Comparison of ENCODE assay signal across 18 cellular contexts in genomic region chr3:161915283-161915682, GRCh38.
DNase-seq lines count a peak whose midpoint lies in the region; ATAC-seq, FAIRE-seq and TF ChIP-seq lines count a peak whose summit lies in the region.
"Had no signal": no experiment of that assay in that cellular context is flagged by ENCODE, and none has a peak within 500 bp of the region (broad histone marks: within the 10 kb centered on the region; RNA-seq: fewer than 3 reads in every experiment).

No MANE protein-coding gene starts in this region.

- ATAC-seq in HepG2 (peak; percentile 66), right lobe of liver (no peak), Panc1 (peak; percentile 60; the same call in 1 of the 2 replicates)

- TF ChIP-seq CTCF in HepG2 (CRISPR knock-in tag; IDR thresholded peaks at IDR 0.05) (no peak), right lobe of liver (IDR thresholded peaks at IDR 0.05) (no peak), Panc1 (IDR thresholded peaks at IDR 0.05) (no peak), tibial artery (IDR thresholded peaks at IDR 0.05) (no peak)

- intact Hi-C loops in HepG2 (cut with micrococcal nuclease; ENCODE audit: unreplicated experiment) (loop anchor here (2.0 to 10.0 kb wide), 3 partner anchors 60 to 1576 kb away; no protein-coding TSS in a partner anchor), right lobe of liver (cut with DNase I) (no loop called here), Panc1 (cut with micrococcal nuclease; ENCODE audit: unreplicated experiment) (no loop called here), head of caudate nucleus (cut with DNase I) (no loop called here), tibial artery (cut with DNase I; ENCODE audit: low total_unique reads) (no loop called here)

- in situ Hi-C loops in HepG2 (cut with HindIII; ENCODE audit: extremely low pct_ligation_motif_present, low pct_unique_long_range_greater_than_20kb), result no loop called here
- in situ Hi-C loops in Panc1 (cut with HindIII; ENCODE audit: low pct_unique_long_range_greater_than_20kb, low sequenced_read_pairs), result no loop called here

- H3K4me2 ChIP-seq in HepG2 (ENCODE audit: low read depth, low read length), result peak overlapping the region; percentile 46; the same call in 1 of the 2 replicates

- WGBS in HepG2 (ENCODE audit: low lambda C conversion rate), result 2% methylated on average over 4 of the region's 4 CpGs
- 24% methylated on average over 4 of the region's 4 CpGs for WGBS in right lobe of liver (ENCODE audit: insufficient coverage, low coverage, low lambda C conversion rate, missing lambda C conversion rate)

- H3K9me3 ChIP-seq in HepG2 (ENCODE audit: low read length) (no peaks in the 10 kb centered on the region), right lobe of liver (no peaks in the 10 kb centered on the region), Panc1 (ENCODE audit: control insufficient read depth, insufficient read depth, low read depth, low read length) (no peaks in the 10 kb centered on the region), tibial artery (no peaks in the 10 kb centered on the region)
- H3K9me3 ChIP-seq: Caco-2, esophagus squamous epithelium, thyroid gland had no signal

- H3K4me3 ChIP-seq in HepG2 (replicated peaks in 1 of 3; ENCODE audit: insufficient read depth in 1 of 3, low read depth in 2 of 3, low read length in 3 of 3) (peak overlapping the region in 1 of 3 experiments; percentile 1; a peak in 1 of 6 replicates), right lobe of liver (no peak overlapping the region), Panc1 (ENCODE audit: low read depth in 2 of 2, low read length in 2 of 2) (peak overlapping the region in 1 of 2 experiments; percentile 12; a peak in 1 of 4 replicates), tibial artery (no peak overlapping the region)
- H3K4me3 ChIP-seq: esophagus squamous epithelium, left lung, SJSA1, thyroid gland had no signal

- no peak overlapping the region for H3K27ac ChIP-seq in HepG2 (ENCODE audit: extremely low read length, insufficient read depth, low read length)
- H3K27ac ChIP-seq in right lobe of liver, result no peak overlapping the region
- no peak overlapping the region for H3K27ac ChIP-seq in Panc1 (ENCODE audit: low read length)
- H3K27ac ChIP-seq in tibial artery, result no peak overlapping the region
- H3K27ac ChIP-seq: esophagus squamous epithelium, left lung, SJSA1, thyroid gland had no signal

- no peak overlapping the region for H3K9ac ChIP-seq in HepG2 (ENCODE audit: insufficient read depth, low read depth, low read length)

- no peaks in the 10 kb centered on the region for H3K36me3 ChIP-seq in HepG2 (replicated peaks in 1 of 2; ENCODE audit: control insufficient read depth in 1 of 2, insufficient read depth in 2 of 2, low read length in 2 of 2)
- H3K36me3 ChIP-seq in right lobe of liver, result no peaks in the 10 kb centered on the region
- no peaks in the 10 kb centered on the region for H3K36me3 ChIP-seq in Panc1 (ENCODE audit: control insufficient read depth, insufficient read depth, low read length)
- no peaks in the 10 kb centered on the region for H3K36me3 ChIP-seq in tibial artery
- H3K36me3 ChIP-seq: esophagus squamous epithelium, left lung, SJSA1, thyroid gland had no signal

- TF ChIP-seq RAD21 in HepG2 (CRISPR knock-in tag; IDR thresholded peaks at IDR 0.05), result no peak

- no peaks in the 10 kb centered on the region for H3K79me2 ChIP-seq in HepG2 (ENCODE audit: insufficient read depth, low read length)

- DNase-seq in HepG2 (ENCODE audit: low spot score) (no peak), right lobe of liver (no peak), Panc1 (ENCODE audit: low read depth, low spot score) (no peak), head of caudate nucleus (peak in 29 of 42 donors; percentile 3 to 58 (median 26)), NAMALWA (ENCODE audit: low spot score) (no peak), RCC 7860 (ENCODE audit: low spot score) (no peak), tibial artery (no peak), HT-29 (ENCODE audit: low spot score) (no peak)
- DNase-seq: activated CD4-positive, alpha-beta memory T cell treated with anti-CD3 and anti-CD28 coated beads for 36 hours; esophagus squamous epithelium; KG1; left lung; stimulated activated CD4-positive, alpha-beta T cell treated with anti-CD3 and anti-CD28 coated beads, Interleukin-2, amount 100 ng/mL, for 48 hours; stimulated activated CD8-positive, alpha-beta memory T cell treated with anti-CD3 and anti-CD28 coated beads, Interleukin-4, amount 100 ng/mL, for 48 hours; thyroid gland had no signal

- TF ChIP-seq POLR2A in HepG2 (IDR thresholded peaks at IDR 0.05; ENCODE audit: insufficient read depth in 1 of 2, low read depth in 2 of 2, low read length in 2 of 2) (no peak), right lobe of liver (IDR thresholded peaks at IDR 0.05) (no peak)

- no peak overlapping the region for H2AFZ ChIP-seq in HepG2 (ENCODE audit: low read length)

- no peak for FAIRE-seq in HepG2 (lab: Jason Lieb, UNC)
- no peak for FAIRE-seq in RCC 7860 (lab: Jason Lieb, UNC)
- FAIRE-seq: TTC549 had no signal

- TF ChIP-seq EP300 in HepG2 (IDR thresholded peaks at IDR 0.05; ENCODE audit: low read depth in 2 of 2, low read length in 2 of 2) (no peak), HepG2 (CRISPR knock-in tag; IDR thresholded peaks at IDR 0.05; ENCODE audit: borderline replicate concordance) (no peak)

- no peaks in the 10 kb centered on the region for H3K27me3 ChIP-seq in HepG2 (ENCODE audit: control insufficient read depth in 1 of 2, insufficient read depth in 2 of 2, low read length in 2 of 2)
- H3K27me3 ChIP-seq in right lobe of liver, result no peaks in the 10 kb centered on the region
- no peaks in the 10 kb centered on the region for H3K27me3 ChIP-seq in Panc1 (ENCODE audit: control insufficient read depth, insufficient read depth, low read length)
- no peaks in the 10 kb centered on the region for H3K27me3 ChIP-seq in tibial artery
- H3K27me3 ChIP-seq: esophagus squamous epithelium, left lung, SJSA1, thyroid gland had no signal

- POLR2A ChIA-PET in HepG2 (lab: Yijun Ruan, JAX) (no interaction called here), Panc1 (lab: Charles Lee) (interaction anchor here (0.6 kb wide), 1 partner anchor 802 kb away, joined by 3 read pairs; no protein-coding TSS in a partner anchor)

- CTCF ChIA-PET in HepG2 (lab: Yijun Ruan, JAX; ENCODE audit: low intra/inter-chr PET ratio, low total read pairs) (no interaction called here), Panc1 (lab: Charles Lee) (no interaction called here)

- no peaks in the 10 kb centered on the region for H4K20me1 ChIP-seq in HepG2 (ENCODE audit: insufficient read depth, low read length)

- H3K4me1 ChIP-seq in HepG2 (ENCODE audit: insufficient read depth, low read length) (peaks cover 25% of the 10 kb centered on the region), right lobe of liver (no peaks in the 10 kb centered on the region), Panc1 (ENCODE audit: control insufficient read depth, insufficient read depth, low read length) (peaks cover 9% of the 10 kb centered on the region; the same call in 1 of the 2 replicates), tibial artery (peaks cover 0 to 4% (median 0%) of the 10 kb centered on the region in 4 donors)
- H3K4me1 ChIP-seq: Caco-2, left lung, SJSA1, thyroid gland had no signal

- BruUV-seq in HepG2 (replicated peaks; lab: Mats Ljungman, UMichigan) (no TSS peak), Panc1 (replicated peaks; lab: Mats Ljungman, UMichigan) (no TSS peak)

TF ChIP-seq in HepG2, 621 proteins besides CTCF, POLR2A, EP300 and RAD21:
- TF ChIP-seq ELF4 (CRISPR knock-in tag; IDR thresholded peaks at IDR 0.05; ENCODE audit: borderline replicate concordance) (no peak), ZNF768 (CRISPR knock-in tag; IDR thresholded peaks at IDR 0.05) (no peak), ZNF24 (IDR thresholded peaks at IDR 0.05) (no peak)

Comparison
In these comparisons a context has a peak if more than half of its experiments do, and no peak if none do; other contexts are left out.
1. ATAC-seq: peak in HepG2 (single experiment) and Panc1 (single experiment); none in right lobe of liver (0 of 4).
2. DNase-seq: peak in head of caudate nucleus (29 of 42); none in HepG2 (single experiment), right lobe of liver (0 of 3), Panc1 (single experiment), NAMALWA (single experiment), RCC 7860 (single experiment), tibial artery (0 of 2) and HT-29 (single experiment).